8 cellular contexts compared by ENCODE assay signal in genomic region chr22:37741312-37741795, GRCh38. TPM values are rescaled to one million over a fixed set of nuclear protein-coding genes. Genes with fewer than 3 reads are reported as not detected.
DNase-seq lines count a peak whose midpoint lies in the region; ATAC-seq and TF ChIP-seq lines count a peak whose summit lies in the region.

No MANE protein-coding gene starts in this region.

- H3K4me1 ChIP-seq in RWPE2 (ENCODE audit: insufficient read depth, poor library complexity, severe bottlenecking) = peaks cover 18% of the 10 kb centered on the region

- no peak for TF ChIP-seq CTCF in RWPE2 (IDR thresholded peaks at IDR 0.05; ENCODE audit: poor library complexity, severe bottlenecking)

- no peaks in the 10 kb centered on the region for H3K9me3 ChIP-seq in RWPE2 (ENCODE audit: severe bottlenecking)

- DNase-seq in HT1080 (ENCODE audit: low read depth) = peak; percentile 59
- DNase-seq in RWPE2 (ENCODE audit: low spot score) = no peak
- peak; percentile 77 for DNase-seq in glomerular visceral epithelial cell (ENCODE audit: extremely low spot score)
- peak; percentile 97 for DNase-seq in skeletal muscle cell (ENCODE audit: low read depth)
- DNase-seq in stimulated activated CD4-positive, alpha-beta T cell treated with anti-CD3 and anti-CD28 coated beads, Interleukin-2, amount 100 ng/mL, for 24 hours = no peak
- no peak for DNase-seq in NAMALWA (ENCODE audit: low spot score)
- no peak for DNase-seq in activated gamma-delta T cell treated with Interleukin-2 at 50 U/mL for 16 hours

- ATAC-seq in RWPE2 (ENCODE audit: low read depth) = peak; percentile 43
- no peak for ATAC-seq in GM21825 (IDR thresholded peaks at IDR 0.05; ENCODE audit: unreplicated experiment)

- H3K36me3 ChIP-seq in RWPE2 (ENCODE audit: low read depth) = peaks cover 4% of the 10 kb centered on the region; the same call in 1 of the 2 replicates

- no peak overlapping the region for H3K4me3 ChIP-seq in RWPE2 (ENCODE audit: severe bottlenecking)
- no peak overlapping the region for H3K4me3 ChIP-seq in skeletal muscle cell (ENCODE audit: low read depth, low read length)

- peak overlapping the region; percentile 98 for H3K27ac ChIP-seq in RWPE2 (ENCODE audit: poor library complexity, severe bottlenecking)

- no peaks in the 10 kb centered on the region for H3K27me3 ChIP-seq in RWPE2 (ENCODE audit: insufficient read depth, poor library complexity, severe bottlenecking)

RNA-seq across cellular contexts. Expression of gene TRIOBP, which starts 44.5 kb away (rescaled TPM):
- total RNA-seq in HT1080 (2014; rRNA removed; shearing (Covaris generic)) = 32.3 and 33.3 TPM in 2 replicates
- polyA plus RNA-seq in HT1080 (2015; cell fraction: cytosol; rRNA removed) = 58.9 and 59.1 TPM in 2 replicates
- polyA plus RNA-seq in HT1080 (2015; cell fraction: nucleus; rRNA removed) = 52.0 and 59.3 TPM in 2 replicates

RNA-seq across cellular contexts. Expression of gene NOL12, which starts 55.2 kb away (rescaled TPM):
- 35.4 and 42.3 TPM in 2 replicates for total RNA-seq in HT1080 (2014; rRNA removed; shearing (Covaris generic))
- polyA plus RNA-seq in HT1080 (2015; cell fraction: cytosol; rRNA removed) = 20.9 and 37.2 TPM in 2 replicates
- polyA plus RNA-seq in HT1080 (2015; cell fraction: nucleus; rRNA removed) = 23.8 and 37.9 TPM in 2 replicates

Comparison
In these comparisons a context has a peak if more than half of its experiments do, and no peak if none do; other contexts are left out.
1. DNase-seq: peak in HT1080 (single experiment), glomerular visceral epithelial cell (single experiment) and skeletal muscle cell (single experiment); none in RWPE2 (single experiment), stimulated activated CD4-positive, alpha-beta T cell treated with anti-CD3 and anti-CD28 coated beads, Interleukin-2, amount 100 ng/mL, for 24 hours (0 of 2), NAMALWA (single experiment) and activated gamma-delta T cell treated with Interleukin-2 at 50 U/mL for 16 hours (single experiment).